In genomic region chr17:74279617-74280016, GRCh38 we compare ENCODE assay signal across 7 cellular contexts. TPM values are rescaled to one million over a fixed set of nuclear protein-coding genes. Genes with fewer than 3 reads are reported as not detected.
"Had no signal": no experiment of that assay in that cellular context is flagged by ENCODE, and none has a peak within 500 bp of the region (broad histone marks: within the 10 kb centered on the region; RNA-seq: fewer than 3 reads in every experiment).

No MANE protein-coding gene starts in this region.

RNA-seq across cellular contexts. Expression of gene DNAI2, which starts 5.6 kb away (rescaled TPM):
- total RNA-seq: activated B cell treated with CpG ODN at 0.5 μM for 24 hours, ascending aorta, esophagus muscularis mucosa, frontal cortex, hepatocyte, mesenteric fat pad, upper lobe of right lung had no signal

RNA-seq across cellular contexts. Expression of gene KIF19, which starts 46.4 kb away (rescaled TPM):
- total RNA-seq: activated B cell treated with CpG ODN at 0.5 μM for 24 hours, frontal cortex had no signal
